Comparison of ENCODE assay signal across 15 cellular contexts in genomic region chr2:216233281-216233995, GRCh38.
A peak's percentile ranks its signal among the peaks of the same experiment; 100 is the strongest.
DNase-seq lines count a peak whose midpoint lies in the region; ATAC-seq and TF ChIP-seq lines count a peak whose summit lies in the region.
"Had no signal": no experiment of that assay in that cellular context is flagged by ENCODE, and none has a peak within 500 bp of the region (broad histone marks: within the 10 kb centered on the region; RNA-seq: fewer than 3 reads in every experiment).

No MANE protein-coding gene starts in this region.

- no peak overlapping the region for H3K27ac ChIP-seq in foreskin keratinocyte
- H3K27ac ChIP-seq in neuronal stem cell (replicated peaks; ENCODE audit: low read length) = no peak overlapping the region
- H3K27ac ChIP-seq: BLaER1 had no signal

- H3K9ac ChIP-seq in neuronal stem cell (ENCODE audit: low read depth, low read length, poor library complexity) = peak overlapping the region; percentile 2
- H3K9ac ChIP-seq: BLaER1 had no signal

- peak overlapping the region; percentile 49 for H3K23ac ChIP-seq in neuronal stem cell (ENCODE audit: low read depth, low read length, poor library complexity)

- peaks cover 7 to 12% of the 10 kb centered on the region in 2 donors for H3K9me3 ChIP-seq in neuronal stem cell (replicated peaks in 1 of 2; ENCODE audit: control insufficient read depth in 2 of 2, insufficient read depth in 1 of 2, low read depth in 1 of 2, low read length in 2 of 2)

- WGBS in neuronal stem cell (ENCODE audit: extremely low coverage in 2 of 2, insufficient read length in 2 of 2, insufficient replicate concordance in 1 of 2), 2 donors = no CpG with 5 or more reads among the region's 4 CpGs

- no peak overlapping the region for H3K4ac ChIP-seq in neuronal stem cell (ENCODE audit: low read length)

- peak overlapping the region; percentile 52 for H3K18ac ChIP-seq in neuronal stem cell (ENCODE audit: low read length)

- ATAC-seq in foreskin keratinocyte (peak; percentile 25), esophagus mucosa (no peak)

- no peak overlapping the region for H2BK12ac ChIP-seq in neuronal stem cell (ENCODE audit: low read length)

- peak; percentile 10 for DNase-seq in activated CD8-positive, alpha-beta memory T cell treated with anti-CD3 and anti-CD28 coated beads, Interleukin-2, amount 50 U/mL, for 48 hours
- no peak for DNase-seq in activated CD8-positive, alpha-beta memory T cell treated with anti-CD3 and anti-CD28 coated beads, Interleukin-2, amount 50 U/mL, for 4 hours
- peak in 1 of 2 donors; percentile 27 for DNase-seq in foreskin keratinocyte
- no peak for DNase-seq in neuronal stem cell (ENCODE audit: low spot score)
- no peak for DNase-seq in HUDEP-2 (lab: John Stamatoyannopoulos, UW; ENCODE audit: unreplicated experiment in 76 of 76)
- DNase-seq in foreskin melanocyte = no peak
- DNase-seq: 8988T; AML-193; CD8-positive, alpha-beta memory T cell; DMS53; GF-D8; HCEC 1CT; HFFc6 had no signal

- no peak overlapping the region for H4K91ac ChIP-seq in neuronal stem cell (ENCODE audit: low read depth, low read length, poor library complexity)

- H2BK5ac ChIP-seq in neuronal stem cell (ENCODE audit: low read length) = no peak overlapping the region

- H3K4me2 ChIP-seq in neuronal stem cell (ENCODE audit: insufficient read depth, low read length, poor library complexity, severe bottlenecking) = no peak overlapping the region
- H3K4me2 ChIP-seq: BLaER1 had no signal

- H3K36me3 ChIP-seq in neuronal stem cell (replicated peaks in 1 of 2; ENCODE audit: control insufficient read depth in 2 of 2, insufficient read depth in 2 of 2, low read length in 2 of 2) = no peaks in the 10 kb centered on the region
- H3K36me3 ChIP-seq: BLaER1 had no signal

- H2BK120ac ChIP-seq in neuronal stem cell (ENCODE audit: low read depth, low read length) = peak overlapping the region; percentile 39

- H3K4me3 ChIP-seq in neuronal stem cell (ENCODE audit: low read length in 2 of 2) = no peak overlapping the region
- H3K4me3 ChIP-seq: BLaER1 had no signal

- peak overlapping the region; percentile 69 for H2AK5ac ChIP-seq in neuronal stem cell (ENCODE audit: low read depth, low read length)

- TF ChIP-seq CTCF in foreskin keratinocyte (conservative IDR thresholded peaks at IDR 0.05) = no peak

- H2BK15ac ChIP-seq in neuronal stem cell (ENCODE audit: low read length) = no peak overlapping the region

- H3K4me1 ChIP-seq in foreskin keratinocyte = no peaks in the 10 kb centered on the region
- H3K4me1 ChIP-seq in neuronal stem cell (ENCODE audit: control insufficient read depth in 2 of 2, insufficient read depth in 1 of 2, low read depth in 1 of 2, low read length in 2 of 2) = no peaks in the 10 kb centered on the region
- H3K4me1 ChIP-seq: BLaER1 had no signal

- no peak overlapping the region for H4K8ac ChIP-seq in neuronal stem cell (ENCODE audit: low read depth, low read length)

- H3K27me3 ChIP-seq in foreskin keratinocyte (no peaks in the 10 kb centered on the region), neuronal stem cell (ENCODE audit: control insufficient read depth in 3 of 3, insufficient read depth in 3 of 3, low read depth in 1 of 3, low read length in 3 of 3) (peaks cover 0 to 2% (median 0%) of the 10 kb centered on the region in 3 experiments)
- H3K27me3 ChIP-seq: BLaER1 had no signal

- no peak overlapping the region for H2AFZ ChIP-seq in neuronal stem cell (ENCODE audit: low read length)

- peak overlapping the region; percentile 1 for H3K14ac ChIP-seq in neuronal stem cell (ENCODE audit: low read length)

- no peaks in the 10 kb centered on the region for H3K79me1 ChIP-seq in neuronal stem cell (ENCODE audit: low read depth, low read length)
